In the genomic region with DNA sequence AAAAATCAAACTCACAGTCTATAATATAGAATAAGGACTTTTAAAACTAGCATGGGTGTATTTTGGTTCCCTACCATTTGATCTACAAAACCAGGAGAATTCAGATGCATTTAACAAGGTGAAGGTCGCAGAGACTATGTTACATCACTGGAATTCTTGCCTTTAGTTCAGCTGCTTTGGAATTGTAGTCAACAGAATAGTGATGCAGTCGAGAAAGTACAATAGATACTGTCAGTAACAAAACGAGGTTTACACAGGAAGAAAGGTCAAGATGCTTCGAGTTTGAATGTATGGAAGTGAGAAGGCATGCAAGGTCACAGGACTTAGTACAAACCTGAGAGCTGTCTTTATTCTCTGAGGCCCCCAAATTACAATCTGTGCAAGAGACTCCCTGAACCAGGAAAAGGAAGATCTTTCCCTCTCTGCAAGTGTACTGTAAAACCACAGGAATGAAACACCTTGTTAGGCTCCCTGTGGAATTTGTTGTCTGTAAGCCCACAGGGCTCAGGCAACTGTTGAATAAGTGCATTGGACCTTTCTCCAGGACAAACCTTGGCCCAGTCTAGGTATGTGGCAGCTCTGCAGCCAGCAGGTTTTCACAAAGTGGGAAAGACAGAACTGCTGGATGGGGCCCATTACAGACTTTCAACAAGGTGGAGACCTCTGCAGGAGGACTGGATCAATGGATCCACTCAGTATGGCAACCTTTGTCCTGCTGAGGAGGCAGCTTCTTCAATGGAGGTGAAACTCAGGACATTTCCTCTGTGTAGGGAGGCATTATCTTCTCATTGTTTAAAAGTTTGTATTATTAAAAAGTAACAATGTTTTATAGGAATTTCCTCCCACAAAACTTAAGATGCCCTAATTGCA, we compare ENCODE assay signal across 19 cellular contexts.
"Had no signal": no experiment of that assay in that cellular context is flagged by ENCODE, and none has a peak within 500 bp of the region (broad histone marks: within the 10 kb centered on the region; RNA-seq: fewer than 3 reads in every experiment).

No MANE protein-coding gene starts in this region.

- H3K4me1 ChIP-seq: suprapubic skin, upper lobe of left lung had no signal

- H3K9me3 Mint-ChIP-seq: activated T-cell treated with anti-CD3 and anti-CD28 coated beads, Interleukin-2, amount 50 U/mL, for 24 hours; nephron had no signal

- ATAC-seq: activated CD4-positive, CD25-positive, alpha-beta regulatory T cell treated with anti-CD3 and anti-CD28 coated beads, Interleukin-2, amount 50 U/mL, for 24 hours; activated CD8-positive, alpha-beta memory T cell treated with anti-CD3 and anti-CD28 coated beads, Interleukin-2, amount 10 ng/mL, durations not matched to agents 7 days and 5 days; left lobe of liver; stimulated activated naive CD8-positive, alpha-beta T cell treated with anti-CD3 and anti-CD28 coated beads, Interleukin-15, Interleukin-2, amounts not matched to agents 100 U/mL and 50 U/mL, for 24 hours had no signal

- H3K4me3 Mint-ChIP-seq: activated CD8-positive, alpha-beta memory T cell treated with anti-CD3 and anti-CD28 coated beads, Interleukin-2, amount 10 ng/mL, durations not matched to agents 7 days and 5 days; activated naive CD8-positive, alpha-beta T cell; activated T-cell treated with anti-CD3 and anti-CD28 coated beads, Interleukin-2, amount 50 U/mL, for 24 hours; nephron had no signal

- H3K27ac Mint-ChIP-seq: activated CD8-positive, alpha-beta memory T cell treated with anti-CD3 and anti-CD28 coated beads, Interleukin-2, amount 10 ng/mL, durations not matched to agents 7 days and 5 days; activated naive CD8-positive, alpha-beta T cell; activated T-cell treated with anti-CD3 and anti-CD28 coated beads, Interleukin-2, amount 50 U/mL, for 24 hours; nephron had no signal

- H3K9me3 ChIP-seq: suprapubic skin, upper lobe of left lung had no signal

- H3K4me3 ChIP-seq: suprapubic skin, upper lobe of left lung had no signal

- DNase-seq: activated CD8-positive, alpha-beta memory T cell treated with anti-CD3 and anti-CD28 coated beads, Interleukin-2, amount 10 ng/mL, durations not matched to agents 7 days and 5 days; activated effector memory CD4-positive, alpha-beta T cell treated with Interleukin-2 at 50 U/mL for 16 hours; activated T-cell treated with anti-CD3 and anti-CD28 coated beads, Interleukin-2, amount 50 U/mL, for 24 hours; amygdala; cerebellar nuclear complex; dermis blood vessel endothelial cell; erythroblast; hypothalamus; mesenchymal stem cell; stimulated activated CD4-positive, alpha-beta T cell treated with anti-CD3 and anti-CD28 coated beads, Interleukin-4, amount 100 ng/mL, for 1 hour; stimulated activated CD8-positive, alpha-beta memory T cell treated with anti-CD3 and anti-CD28 coated beads, Interleukin-4, amount 100 ng/mL, for 48 hours; stimulated activated naive CD8-positive, alpha-beta T cell treated with anti-CD3 and anti-CD28 coated beads, Interleukin-15, Interleukin-2, amounts not matched to agents 100 U/mL and 50 U/mL, for 24 hours; T-helper 2 cell; upper lobe of left lung had no signal

- H3K27me3 Mint-ChIP-seq: activated CD8-positive, alpha-beta memory T cell treated with anti-CD3 and anti-CD28 coated beads, Interleukin-2, amount 10 ng/mL, durations not matched to agents 7 days and 5 days; activated naive CD8-positive, alpha-beta T cell; activated T-cell treated with anti-CD3 and anti-CD28 coated beads, Interleukin-2, amount 50 U/mL, for 24 hours had no signal

- H3K27ac ChIP-seq: suprapubic skin, upper lobe of left lung had no signal

- H3K4me1 Mint-ChIP-seq: nephron had no signal

- H3K27me3 ChIP-seq: suprapubic skin, upper lobe of left lung had no signal
